Comparison of ENCODE assay signal across 8 cellular contexts in the genomic region with DNA sequence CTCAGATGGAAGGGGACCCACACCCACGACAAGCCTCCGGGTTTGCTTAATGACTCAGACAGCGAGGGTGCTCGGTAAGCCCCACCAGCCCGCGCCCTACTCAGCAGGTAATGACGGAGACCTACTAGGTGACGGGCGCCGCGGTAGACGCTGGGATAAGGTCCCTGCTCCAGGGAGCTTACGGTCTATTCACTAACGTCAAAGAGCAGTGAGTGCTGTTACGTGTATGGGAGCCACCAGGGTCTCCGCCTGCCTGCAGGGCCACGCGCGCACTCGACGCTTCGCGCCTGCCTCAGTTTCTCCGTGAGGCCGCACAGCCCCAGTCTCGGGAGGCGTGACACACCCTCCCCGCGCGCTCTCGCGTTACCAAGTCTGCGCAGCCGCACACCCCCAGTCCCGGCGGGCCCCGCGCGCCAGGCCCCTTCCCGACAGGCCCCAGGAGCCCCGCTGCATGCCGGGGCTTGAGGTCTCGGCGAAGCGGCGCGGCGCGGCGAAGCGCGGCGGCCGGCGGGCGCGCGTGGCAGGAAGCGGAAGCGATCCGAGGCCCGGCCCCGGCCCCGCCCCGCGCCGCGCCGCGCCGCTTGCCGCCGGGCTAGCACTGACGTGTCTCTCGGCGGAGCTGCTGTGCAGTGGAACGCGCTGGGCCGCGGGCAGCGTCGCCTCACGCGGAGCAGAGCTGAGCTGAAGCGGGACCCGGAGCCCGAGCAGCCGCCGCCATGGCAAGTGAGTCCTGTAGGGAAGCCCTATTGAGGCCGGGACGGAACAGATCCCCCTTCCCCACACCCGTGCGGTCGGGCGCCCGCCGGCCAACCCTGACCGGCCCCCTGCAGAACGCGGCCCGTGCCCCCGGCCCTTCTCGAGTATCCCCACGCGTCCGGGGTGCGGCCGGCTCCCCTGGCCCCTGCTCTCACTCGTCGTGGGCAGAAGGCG.
DNase-seq lines count a peak whose midpoint lies in the region; ATAC-seq and TF ChIP-seq lines count a peak whose summit lies in the region.

A gene (plus strand): TSS at position 601 of the 930 bp plus-strand sequence. CDS start 116 bp downstream, at position 717.

- TF ChIP-seq CTCF in GM06990 (IDR thresholded peaks at IDR 0.05; ENCODE audit: insufficient read depth, low read length, poor library complexity, severe bottlenecking) = no peak

- no peaks in the 10 kb centered on the region for H3K27me3 ChIP-seq in GM06990 (replicated peaks; ENCODE audit: control insufficient read depth, insufficient read depth, low read length)

- H3K36me3 Mint-ChIP-seq in activated naive CD4-positive, alpha-beta T cell treated with anti-CD3 and anti-CD28 coated beads, Interleukin-2, amount 10 ng/mL, durations not matched to agents 7 days and 5 days = peaks cover 33% of the 10 kb centered on the region

- peak within 1 kb of the TSS; percentile 99 for H3K4me3 ChIP-seq in GM06990 (replicated peaks; ENCODE audit: low read depth, low read length)
- peak within 1 kb of the TSS; percentile 98 for H3K4me3 ChIP-seq in SK-N-MC

- H3K27ac Mint-ChIP-seq in activated naive CD4-positive, alpha-beta T cell treated with anti-CD3 and anti-CD28 coated beads, Interleukin-2, amount 10 ng/mL, durations not matched to agents 7 days and 5 days = peak within 1 kb of the TSS; percentile 99

- H3K4me1 Mint-ChIP-seq in activated naive CD4-positive, alpha-beta T cell treated with anti-CD3 and anti-CD28 coated beads, Interleukin-2, amount 10 ng/mL, durations not matched to agents 7 days and 5 days = peaks cover 43% of the 10 kb centered on the region

- no peaks in the 10 kb centered on the region for H3K9me3 Mint-ChIP-seq in activated naive CD4-positive, alpha-beta T cell treated with anti-CD3 and anti-CD28 coated beads, Interleukin-2, amount 10 ng/mL, durations not matched to agents 7 days and 5 days

- H3K4me3 Mint-ChIP-seq in activated naive CD4-positive, alpha-beta T cell treated with anti-CD3 and anti-CD28 coated beads, Interleukin-2, amount 10 ng/mL, durations not matched to agents 7 days and 5 days = peak within 1 kb of the TSS; percentile 100

- CTCF ChIA-PET in activated naive CD4-positive, alpha-beta T cell treated with anti-CD3 and anti-CD28 coated beads, Interleukin-2, amount 10 ng/mL, durations not matched to agents 7 days and 5 days (lab: Charles Lee) = no interaction called here

- H3K36me3 ChIP-seq in GM06990 (ENCODE audit: control insufficient read depth, insufficient read depth, low read length) = peaks cover 14% of the 10 kb centered on the region
- H3K36me3 ChIP-seq in SK-N-MC (ENCODE audit: insufficient read depth, low read length) = peaks cover 41% of the 10 kb centered on the region

- peak within 1 kb of the TSS; percentile 99 for H3K9ac ChIP-seq in SK-N-MC (ENCODE audit: insufficient read length)

- H3K27me3 Mint-ChIP-seq in activated naive CD4-positive, alpha-beta T cell treated with anti-CD3 and anti-CD28 coated beads, Interleukin-2, amount 10 ng/mL, durations not matched to agents 7 days and 5 days = peaks cover 17% of the 10 kb centered on the region

- DNase-seq in GM06990 (ENCODE audit: extremely low read depth, insufficient read length) (peak; percentile 98), NCI-H1048 (lab: John Stamatoyannopoulos, UW) (peak; percentile 82), SK-N-MC (ENCODE audit: low read depth, low spot score) (peak; percentile 51), germinal center (ENCODE audit: low spot score) (peak; percentile 98), nucleus accumbens (lab: John Stamatoyannopoulos, UW) (peak in 55 of 56 donors; percentile 51 to 96 (median 89)), superior temporal gyrus (ENCODE audit: extremely low spot score) (peak; percentile 92)
- peak; percentile 96 for DNase-seq in activated naive CD4-positive, alpha-beta T cell treated with anti-CD3 and anti-CD28 coated beads, Interleukin-2, amount 10 ng/mL, durations not matched to agents 7 days and 5 days

- ATAC-seq in HG02571 (IDR thresholded peaks at IDR 0.05; ENCODE audit: unreplicated experiment) = peak; percentile 90

- H3K9me3 ChIP-seq in SK-N-MC (ENCODE audit: low read depth, low read length) = no peaks in the 10 kb centered on the region

- H3K27ac ChIP-seq in SK-N-MC = peak within 1 kb of the TSS; percentile 61

Comparison
In these comparisons a context has a peak if more than half of its experiments do, and no peak if none do; other contexts are left out.
1. Peak in every context shown above with its lines: DNase-seq, ATAC-seq, H3K4me3 ChIP-seq and H3K27ac ChIP-seq.